Comparison of ENCODE assay signal across 28 cellular contexts in the genomic region with DNA sequence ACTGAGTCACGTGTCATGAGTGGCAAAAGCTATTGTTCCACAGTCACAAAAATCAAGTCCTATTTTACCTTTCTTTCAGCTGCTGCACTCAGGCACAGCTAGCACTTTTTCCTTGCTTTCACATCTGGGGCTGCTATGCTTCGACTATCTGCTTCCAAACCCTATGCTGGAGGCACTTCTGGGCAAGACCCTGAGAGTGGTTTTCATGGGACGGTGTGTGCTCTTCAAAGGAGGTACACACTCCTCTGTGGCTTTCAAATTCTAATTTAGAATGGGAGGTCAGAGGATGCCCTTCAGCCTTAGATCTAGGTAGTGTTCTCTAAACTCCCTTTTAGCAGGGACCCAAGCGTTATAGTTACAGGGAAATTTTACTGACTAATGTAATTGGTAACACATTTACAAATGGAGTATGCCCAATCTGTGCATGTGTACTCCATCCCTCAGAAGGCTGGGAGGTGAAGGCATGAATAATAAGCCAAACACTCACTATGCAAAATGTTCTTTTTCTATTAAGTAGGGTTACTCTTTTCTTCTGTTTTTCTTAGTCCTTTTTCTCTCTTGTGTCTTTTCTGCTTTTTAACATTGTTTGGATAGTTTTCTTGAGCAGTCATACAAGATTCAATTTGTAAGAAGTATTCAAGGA.
A peak's percentile ranks its signal among the peaks of the same experiment; 100 is the strongest.
DNase-seq lines count a peak whose midpoint lies in the region; TF ChIP-seq lines count a peak whose summit lies in the region.
"Had no signal": no experiment of that assay in that cellular context is flagged by ENCODE, and none has a peak within 500 bp of the region (broad histone marks: within the 10 kb centered on the region; RNA-seq: fewer than 3 reads in every experiment).

No MANE protein-coding gene starts in this region.

- POLR2A ChIA-PET in AG04449 (lab: Yijun Ruan, JAX): no interaction called here

- no peak overlapping the region; the same call in 1 of the 2 replicates for H3K4me3 ChIP-seq in AG04449 (ENCODE audit: low read depth, low read length)
- H3K4me3 ChIP-seq in HFF-Myc (replicated peaks; ENCODE audit: low read depth, low read length): no peak overlapping the region
- H3K4me3 ChIP-seq: BLaER1 treated with 17β-estradiol and CSF1 and Interleukin-3, amounts not matched to agents 10 nM and 100 nM; heart right ventricle; lung; Peyer's patch; right atrium auricular region; upper lobe of left lung had no signal

- CTCF ChIA-PET in AG04449 (lab: Yijun Ruan, JAX): no interaction called here

- no peak for TF ChIP-seq CTCF in AG04449 (IDR thresholded peaks at IDR 0.05; ENCODE audit: insufficient read depth, low read length, missing control alignments)
- no peak for TF ChIP-seq CTCF in HFF-Myc (IDR thresholded peaks at IDR 0.05; ENCODE audit: low read depth, low read length, missing control alignments)

- DNase-seq in AG04449 (ENCODE audit: low read depth, low spot score) (peak; percentile 12), HFF-Myc (ENCODE audit: extremely low read depth, low read depth) (peak; percentile 15), dedifferentiated amniotic fluid mesenchymal stem cell (ENCODE audit: extremely low spot score) (peak; percentile 33), kidney glomerular epithelial cell (lab: John Stamatoyannopoulos, UW) (peak; percentile 31), mucosa of gallbladder (ENCODE audit: low spot score) (no peak), islet precursor cell (no peak), NCI-H1417 (lab: John Stamatoyannopoulos, UW) (no peak)
- no peak for DNase-seq in activated T-cell treated with anti-CD3 and anti-CD28 coated beads, Interleukin-2, amount 50 U/mL, for 1 hour
- DNase-seq: 8988T; activated B cell treated with CpG ODN at 0.5 μM for 24 hours; activated CD8-positive, alpha-beta T cell treated with anti-CD3 and anti-CD28 coated beads for 36 hours; activated naive CD4-positive, alpha-beta T cell treated with anti-CD3 and anti-CD28 coated beads, Interleukin-2, amount 50 U/mL, for 16 hours; activated T-cell treated with anti-CD3 and anti-CD28 coated beads, Interleukin-2, amount 50 U/mL, for 24 hours; aorta; cerebellar nuclear complex; effector memory CD8-positive, alpha-beta T cell; heart right ventricle; immature natural killer cell; NCI-H1048; NCI-H2081; NK-92 treated with Interleukin-12 subunit alpha and Interleukin-12 subunit beta, amount 100 ng/mL, for 24 hours; nucleus accumbens; Peyer's patch; stimulated activated CD8-positive, alpha-beta memory T cell treated with anti-CD3 and anti-CD28 coated beads, Interleukin-4, amount 100 ng/mL, for 48 hours; upper lobe of left lung had no signal

Comparison
In these comparisons a context has a peak if more than half of its experiments do, and no peak if none do; other contexts are left out.
1. DNase-seq: peak in AG04449 (single experiment), HFF-Myc (single experiment), dedifferentiated amniotic fluid mesenchymal stem cell (single experiment) and kidney glomerular epithelial cell (single experiment); none in activated T-cell treated with anti-CD3 and anti-CD28 coated beads, Interleukin-2, amount 50 U/mL, for 1 hour (single experiment), mucosa of gallbladder (single experiment), islet precursor cell (single experiment) and NCI-H1417 (0 of 3).